ENCODE assay signal across 22 cellular contexts in the genomic region with DNA sequence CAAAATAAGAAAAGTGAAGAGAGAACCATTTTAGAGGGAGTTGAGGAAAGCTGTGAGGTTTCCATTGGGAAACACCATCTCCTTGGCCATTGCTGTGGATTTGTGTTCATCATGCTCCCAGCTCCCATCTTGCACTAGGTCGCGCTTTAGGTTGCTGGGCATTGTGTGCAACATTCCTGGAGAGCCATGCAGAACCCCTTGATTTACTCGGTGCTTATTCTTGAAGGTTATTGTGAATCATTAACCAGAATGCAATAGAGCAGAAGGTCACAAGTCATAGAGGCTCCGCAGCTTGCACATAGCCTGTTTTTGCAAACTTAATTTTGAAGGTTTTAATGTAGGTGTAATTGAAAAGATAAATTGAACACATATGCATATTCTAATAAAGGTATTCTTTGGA.
DNase-seq lines count a peak whose midpoint lies in the region; ATAC-seq, FAIRE-seq and TF ChIP-seq lines count a peak whose summit lies in the region.
"Had no signal": no experiment of that assay in that cellular context is flagged by ENCODE, and none has a peak within 500 bp of the region (broad histone marks: within the 10 kb centered on the region; RNA-seq: fewer than 3 reads in every experiment).

No MANE protein-coding gene starts in this region.

- intact Hi-C loops in kidney (cut with DNase I) (no loop called here), HepG2 (cut with micrococcal nuclease; ENCODE audit: unreplicated experiment) (loop anchor here (10.0 kb wide), 1 partner anchor 55 kb away; no protein-coding TSS in a partner anchor)

- DNase-seq in DMS53 (lab: John Stamatoyannopoulos, UW) (peak; percentile 55), kidney (no peak), HepG2 (ENCODE audit: low spot score) (peak; percentile 28), small intestine (peak; percentile 16), NCI-H2107 treated with DMSO at 0.1 percent for 48 hours (lab: John Stamatoyannopoulos, UW; ENCODE audit: unreplicated experiment) (no peak), T-helper 1 cell (no peak), NCI-H82 (lab: John Stamatoyannopoulos, UW) (no peak)
- no peak for DNase-seq in stimulated activated CD4-positive, alpha-beta T cell treated with anti-CD3 and anti-CD28 coated beads, Interleukin-2, amount 100 ng/mL, for 24 hours
- DNase-seq: CD4-positive, CD25-positive, alpha-beta regulatory T cell; DMS 273 treated with DMSO at 0.1 percent for 48 hours; GM23248; NCI-H1092 treated with DMSO at 0.1 percent for 48 hours; NCI-H146; NCI-H2029; NCI-H226; NCI-H524; NCI-H774 had no signal

- no peak overlapping the region for H3K9ac ChIP-seq in kidney (ENCODE audit: low read length in 2 of 2)
- H3K9ac ChIP-seq in HepG2 (ENCODE audit: insufficient read depth, low read depth, low read length) = no peak overlapping the region
- H3K9ac ChIP-seq: GM23248, KMS-11 had no signal

- H2AFZ ChIP-seq in HepG2 (ENCODE audit: low read length) = no peak overlapping the region
- H2AFZ ChIP-seq: GM23248 had no signal

- peak overlapping the region in 1 of 2 donors; percentile 61 for H3K27ac ChIP-seq in kidney (ENCODE audit: low read depth in 2 of 2, low read length in 2 of 2)
- no peak overlapping the region for H3K27ac ChIP-seq in HepG2 (ENCODE audit: extremely low read length, insufficient read depth, low read length)
- H3K27ac ChIP-seq in small intestine (ENCODE audit: low read depth in 1 of 2, low read length in 1 of 2) = no peak overlapping the region
- H3K27ac ChIP-seq: GM23248, HL-60, KMS-11 had no signal

- H3K36me3 ChIP-seq in kidney (ENCODE audit: control insufficient read depth in 1 of 2, insufficient read depth in 2 of 2, low read length in 2 of 2) (no peaks in the 10 kb centered on the region), HepG2 (replicated peaks in 1 of 2; ENCODE audit: control insufficient read depth in 1 of 2, insufficient read depth in 2 of 2, low read length in 2 of 2) (no peaks in the 10 kb centered on the region), small intestine (ENCODE audit: control insufficient read depth in 2 of 2, insufficient read depth in 2 of 2, low read length in 2 of 2) (no peaks in the 10 kb centered on the region)
- H3K36me3 ChIP-seq: HAP-1 had no signal

- no peaks in the 10 kb centered on the region for H3K27me3 ChIP-seq in HepG2 (ENCODE audit: control insufficient read depth in 1 of 2, insufficient read depth in 2 of 2, low read length in 2 of 2)
- H3K27me3 ChIP-seq in small intestine (ENCODE audit: control insufficient read depth in 2 of 2, insufficient read depth in 2 of 2, low read length in 2 of 2) = no peaks in the 10 kb centered on the region

- H3K4me3 ChIP-seq in kidney (ENCODE audit: low read length in 2 of 2) (no peak overlapping the region), HepG2 (replicated peaks in 1 of 3; ENCODE audit: insufficient read depth in 1 of 3, low read depth in 2 of 3, low read length in 3 of 3) (no peak overlapping the region), small intestine (ENCODE audit: low read depth in 1 of 2, low read length in 2 of 2) (no peak overlapping the region)
- H3K4me3 ChIP-seq: GM23248, HAP-1 had no signal

- no peak overlapping the region for H3K4me2 ChIP-seq in HepG2 (ENCODE audit: low read depth, low read length)
- H3K4me2 ChIP-seq: KMS-11 had no signal

- in situ Hi-C loops in HepG2 (cut with HindIII; ENCODE audit: extremely low pct_ligation_motif_present, low pct_unique_long_range_greater_than_20kb) = no loop called here

- WGBS in HepG2 (ENCODE audit: low lambda C conversion rate) = 2% methylated on average over 4 of the region's 4 CpGs
- 20 to 62% (median 34%) methylated on average over 4 of the region's 4 CpGs for WGBS in small intestine, 3 donors

- POLR2A ChIA-PET in HepG2 (lab: Yijun Ruan, JAX) = no interaction called here

- H4K20me1 ChIP-seq in HepG2 (ENCODE audit: insufficient read depth, low read length) = no peaks in the 10 kb centered on the region

- ATAC-seq in HepG2 = peak; percentile 83
- ATAC-seq: Panc1 had no signal

- H3K79me2 ChIP-seq in HepG2 (ENCODE audit: insufficient read depth, low read length) = no peaks in the 10 kb centered on the region

- H3K4me1 ChIP-seq in kidney (ENCODE audit: control insufficient read depth in 1 of 2, insufficient read depth in 1 of 2, low read depth in 1 of 2, low read length in 2 of 2) = peaks cover 8 to 13% of the 10 kb centered on the region in 2 donors
- H3K4me1 ChIP-seq in HepG2 (ENCODE audit: insufficient read depth, low read length) = peaks cover 10% of the 10 kb centered on the region
- H3K4me1 ChIP-seq in small intestine (ENCODE audit: control insufficient read depth in 2 of 2, insufficient read depth in 1 of 2, low read depth in 1 of 2, low read length in 1 of 2) = no peaks in the 10 kb centered on the region
- H3K4me1 ChIP-seq: HAP-1 had no signal

- TF ChIP-seq CTCF in kidney (IDR thresholded peaks at IDR 0.05; ENCODE audit: borderline replicate concordance, extremely low read depth, insufficient read depth) = no peak
- no peak for TF ChIP-seq CTCF in HepG2 (CRISPR knock-in tag; IDR thresholded peaks at IDR 0.05)

- TF ChIP-seq POLR2A in HepG2 (IDR thresholded peaks at IDR 0.05; ENCODE audit: insufficient read depth in 1 of 2, low read depth in 2 of 2, low read length in 2 of 2) = no peak

- no peak for TF ChIP-seq RAD21 in HepG2 (CRISPR knock-in tag; IDR thresholded peaks at IDR 0.05)

- H3K9me3 ChIP-seq in kidney (ENCODE audit: control insufficient read depth in 1 of 2, low read length in 2 of 2) (no peaks in the 10 kb centered on the region), HepG2 (ENCODE audit: low read length) (no peaks in the 10 kb centered on the region), small intestine (ENCODE audit: control insufficient read depth, low read depth) (no peaks in the 10 kb centered on the region)

- FAIRE-seq in kidney (lab: Jason Lieb, UNC) (peak; percentile 88), HepG2 (lab: Jason Lieb, UNC) (no peak), small intestine (lab: Jason Lieb, UNC) (no peak)
- FAIRE-seq: GM12891 had no signal

- no TSS peak for BruUV-seq in HepG2 (replicated peaks; lab: Mats Ljungman, UMichigan)

- CTCF ChIA-PET in HepG2 (lab: Yijun Ruan, JAX; ENCODE audit: low intra/inter-chr PET ratio, low total read pairs) = no interaction called here

- TF ChIP-seq EP300 in HepG2 (IDR thresholded peaks at IDR 0.05; ENCODE audit: low read depth in 2 of 2, low read length in 2 of 2) = no peak
- TF ChIP-seq EP300 in HepG2 (CRISPR knock-in tag; IDR thresholded peaks at IDR 0.05; ENCODE audit: borderline replicate concordance) = no peak

TF ChIP-seq in HepG2, 621 proteins besides CTCF, POLR2A, EP300 and RAD21:
- TF ChIP-seq, protein P1, sequence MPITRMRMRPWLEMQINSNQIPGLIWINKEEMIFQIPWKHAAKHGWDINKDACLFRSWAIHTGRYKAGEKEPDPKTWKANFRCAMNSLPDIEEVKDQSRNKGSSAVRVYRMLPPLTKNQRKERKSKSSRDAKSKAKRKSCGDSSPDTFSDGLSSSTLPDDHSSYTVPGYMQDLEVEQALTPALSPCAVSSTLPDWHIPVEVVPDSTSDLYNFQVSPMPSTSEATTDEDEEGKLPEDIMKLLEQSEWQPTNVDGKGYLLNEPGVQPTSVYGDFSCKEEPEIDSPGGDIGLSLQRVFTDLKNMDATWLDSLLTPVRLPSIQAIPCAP (CRISPR knock-in tag; IDR thresholded peaks at IDR 0.05; ENCODE audit: low read depth) = no peak
- TF ChIP-seq, protein P2, sequence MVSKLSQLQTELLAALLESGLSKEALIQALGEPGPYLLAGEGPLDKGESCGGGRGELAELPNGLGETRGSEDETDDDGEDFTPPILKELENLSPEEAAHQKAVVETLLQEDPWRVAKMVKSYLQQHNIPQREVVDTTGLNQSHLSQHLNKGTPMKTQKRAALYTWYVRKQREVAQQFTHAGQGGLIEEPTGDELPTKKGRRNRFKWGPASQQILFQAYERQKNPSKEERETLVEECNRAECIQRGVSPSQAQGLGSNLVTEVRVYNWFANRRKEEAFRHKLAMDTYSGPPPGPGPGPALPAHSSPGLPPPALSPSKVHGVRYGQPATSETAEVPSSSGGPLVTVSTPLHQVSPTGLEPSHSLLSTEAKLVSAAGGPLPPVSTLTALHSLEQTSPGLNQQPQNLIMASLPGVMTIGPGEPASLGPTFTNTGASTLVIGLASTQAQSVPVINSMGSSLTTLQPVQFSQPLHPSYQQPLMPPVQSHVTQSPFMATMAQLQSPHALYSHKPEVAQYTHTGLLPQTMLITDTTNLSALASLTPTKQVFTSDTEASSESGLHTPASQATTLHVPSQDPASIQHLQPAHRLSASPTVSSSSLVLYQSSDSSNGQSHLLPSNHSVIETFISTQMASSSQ (IDR thresholded peaks at IDR 0.05; ENCODE audit: low read depth) = peak; percentile 79
- TF ChIP-seq, protein P2 (CRISPR knock-in tag; IDR thresholded peaks at IDR 0.05; ENCODE audit: borderline replicate concordance) = no peak; the same call in 1 of the 2 replicates
- TF ChIP-seq, protein P3, sequence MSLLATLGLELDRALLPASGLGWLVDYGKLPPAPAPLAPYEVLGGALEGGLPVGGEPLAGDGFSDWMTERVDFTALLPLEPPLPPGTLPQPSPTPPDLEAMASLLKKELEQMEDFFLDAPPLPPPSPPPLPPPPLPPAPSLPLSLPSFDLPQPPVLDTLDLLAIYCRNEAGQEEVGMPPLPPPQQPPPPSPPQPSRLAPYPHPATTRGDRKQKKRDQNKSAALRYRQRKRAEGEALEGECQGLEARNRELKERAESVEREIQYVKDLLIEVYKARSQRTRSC (CRISPR knock-in tag; IDR thresholded peaks at IDR 0.05; ENCODE audit: low read depth) = no peak
- TF ChIP-seq BCL6 (CRISPR knock-in tag; IDR thresholded peaks at IDR 0.05) = peak; percentile 94
- TF ChIP-seq RARA (CRISPR knock-in tag; IDR thresholded peaks at IDR 0.05) = 0 out of 2 replicates have a peak, but pooled peaks have one; percentile 9
- TF ChIP-seq ZNF468 (CRISPR knock-in tag; IDR thresholded peaks at IDR 0.05) = no peak
- no peak for TF ChIP-seq ZBTB1 (CRISPR knock-in tag; IDR thresholded peaks at IDR 0.05; ENCODE audit: borderline replicate concordance)
- TF ChIP-seq AHR (CRISPR knock-in tag; IDR thresholded peaks at IDR 0.05) = no peak
- TF ChIP-seq DPF2 (CRISPR knock-in tag; IDR thresholded peaks at IDR 0.05; ENCODE audit: borderline replicate concordance, low read depth) = no peak

Comparison
In these comparisons a context has a peak if more than half of its experiments do, and no peak if none do; other contexts are left out.
1. DNase-seq: peak in DMS53 (single experiment), HepG2 (single experiment) and small intestine (single experiment); none in kidney (single experiment), NCI-H2107 treated with DMSO at 0.1 percent for 48 hours (single experiment), T-helper 1 cell (0 of 5), NCI-H82 (single experiment) and stimulated activated CD4-positive, alpha-beta T cell treated with anti-CD3 and anti-CD28 coated beads, Interleukin-2, amount 100 ng/mL, for 24 hours (0 of 2).